In genomic region chr9:79581794-79582193, GRCh38 we compare ENCODE assay signal across 8 cellular contexts. TPM values are rescaled to one million over a fixed set of nuclear protein-coding genes. Genes with fewer than 3 reads are reported as not detected.
DNase-seq lines count a peak whose midpoint lies in the region; ATAC-seq and TF ChIP-seq lines count a peak whose summit lies in the region.

No MANE protein-coding gene starts in this region.

- DNase-seq in AG09309 (ENCODE audit: low read depth) (peak; percentile 74), right lobe of liver (no peak), COLO668 (lab: John Stamatoyannopoulos, UW; ENCODE audit: unreplicated experiment) (no peak), NCI-H2227 (lab: John Stamatoyannopoulos, UW; ENCODE audit: unreplicated experiment) (no peak)
- no peak for DNase-seq in activated naive CD8-positive, alpha-beta T cell treated with anti-CD3 and anti-CD28 coated beads, Interleukin-2, amount 10 ng/mL, durations not matched to agents 7 days and 5 days

- H3K4me2 ChIP-seq in Loucy (ENCODE audit: low read depth, low read length, poor library complexity, severe bottlenecking): peak overlapping the region; percentile 89

- peaks cover 66% of the 10 kb centered on the region for H4K20me1 ChIP-seq in Loucy (ENCODE audit: insufficient read depth, low read length, poor library complexity, severe bottlenecking)

- no peak for TF ChIP-seq POLR2A in right lobe of liver (IDR thresholded peaks at IDR 0.05)

- WGBS in right lobe of liver (ENCODE audit: insufficient coverage, low coverage, low lambda C conversion rate, missing lambda C conversion rate): 35% methylated on average over 3 of the region's 3 CpGs

- ATAC-seq in activated naive CD8-positive, alpha-beta T cell treated with anti-CD3 and anti-CD28 coated beads, Interleukin-2, amount 10 ng/mL, durations not matched to agents 7 days and 5 days (ENCODE audit: low read depth): peak; percentile 50
- ATAC-seq in right lobe of liver (peak in 3 of 4 donors; percentile 30 to 66 (median 31)), GM21723 (IDR thresholded peaks at IDR 0.05; ENCODE audit: unreplicated experiment) (no peak), HG03442 (IDR thresholded peaks at IDR 0.05; ENCODE audit: unreplicated experiment) (no peak)

- POLR2A ChIA-PET in activated naive CD8-positive, alpha-beta T cell treated with anti-CD3 and anti-CD28 coated beads, Interleukin-2, amount 10 ng/mL, durations not matched to agents 7 days and 5 days (lab: Charles Lee): interaction anchor here (5.5 kb wide), 1 partner anchor 10 kb away, joined by 45 read pairs; the partner anchor contains the start of gene TLE4

- no peaks in the 10 kb centered on the region for H3K9me3 Mint-ChIP-seq in activated naive CD8-positive, alpha-beta T cell treated with anti-CD3 and anti-CD28 coated beads, Interleukin-2, amount 10 ng/mL, durations not matched to agents 7 days and 5 days

- H3K4me3 Mint-ChIP-seq in activated naive CD8-positive, alpha-beta T cell treated with anti-CD3 and anti-CD28 coated beads, Interleukin-2, amount 10 ng/mL, durations not matched to agents 7 days and 5 days: peak overlapping the region; percentile 47

- H3K27ac Mint-ChIP-seq in activated naive CD8-positive, alpha-beta T cell treated with anti-CD3 and anti-CD28 coated beads, Interleukin-2, amount 10 ng/mL, durations not matched to agents 7 days and 5 days: peak overlapping the region; percentile 4

- H3K27me3 Mint-ChIP-seq in activated naive CD8-positive, alpha-beta T cell treated with anti-CD3 and anti-CD28 coated beads, Interleukin-2, amount 10 ng/mL, durations not matched to agents 7 days and 5 days: no peaks in the 10 kb centered on the region

- H3K4me1 ChIP-seq in Loucy (ENCODE audit: insufficient read depth, low read length, poor library complexity, severe bottlenecking) (peaks cover 86% of the 10 kb centered on the region), right lobe of liver (no peaks in the 10 kb centered on the region)

- H3K9ac ChIP-seq in Loucy (ENCODE audit: low read depth, low read length, poor library complexity, severe bottlenecking): peak overlapping the region; percentile 16

- no peak for TF ChIP-seq CTCF in AG09309 (IDR thresholded peaks at IDR 0.05; ENCODE audit: control insufficient read depth, insufficient read depth, low read depth, low read length, missing control alignments)
- no peak for TF ChIP-seq CTCF in Loucy (conservative IDR thresholded peaks at IDR 0.05; ENCODE audit: low read length)
- TF ChIP-seq CTCF in right lobe of liver (IDR thresholded peaks at IDR 0.05): no peak

- peaks cover 42% of the 10 kb centered on the region for H3K36me3 Mint-ChIP-seq in activated naive CD8-positive, alpha-beta T cell treated with anti-CD3 and anti-CD28 coated beads, Interleukin-2, amount 10 ng/mL, durations not matched to agents 7 days and 5 days

- H3K36me3 ChIP-seq in Loucy (ENCODE audit: insufficient read depth, low read length) (peaks cover 11% of the 10 kb centered on the region; the same call in 1 of the 2 replicates), right lobe of liver (no peaks in the 10 kb centered on the region)

- H3K9me2 ChIP-seq in Loucy (replicated peaks; ENCODE audit: low read depth, low read length): no peaks in the 10 kb centered on the region

- H2AFZ ChIP-seq in Loucy (ENCODE audit: low read length): no peak overlapping the region

- intact Hi-C loops in right lobe of liver (cut with DNase I): no loop called here

- H3K4me1 Mint-ChIP-seq in activated naive CD8-positive, alpha-beta T cell treated with anti-CD3 and anti-CD28 coated beads, Interleukin-2, amount 10 ng/mL, durations not matched to agents 7 days and 5 days: peaks cover 58% of the 10 kb centered on the region

- H3K9me3 ChIP-seq in Loucy (ENCODE audit: insufficient read depth, low read depth, low read length) (no peaks in the 10 kb centered on the region), right lobe of liver (no peaks in the 10 kb centered on the region)

- H3K27me3 ChIP-seq in Loucy (ENCODE audit: insufficient read depth, low read length, poor library complexity, severe bottlenecking) (no peaks in the 10 kb centered on the region), right lobe of liver (no peaks in the 10 kb centered on the region)

- H3K4me3 ChIP-seq in AG09309 (ENCODE audit: control insufficient read depth, low read depth, low read length) (no peak overlapping the region), Loucy (ENCODE audit: low read length, poor library complexity, severe bottlenecking) (peak overlapping the region; percentile 56), right lobe of liver (no peak overlapping the region)

- H3K79me2 ChIP-seq in Loucy (ENCODE audit: insufficient read depth, low read length): peaks cover 96% of the 10 kb centered on the region

- H3F3A ChIP-seq in Loucy (ENCODE audit: low read depth): no peaks in the 10 kb centered on the region; the same call in 1 of the 2 replicates

- H3K27ac ChIP-seq in right lobe of liver: no peak overlapping the region

RNA-seq across cellular contexts. Expression of gene TLE4, which starts 10.0 kb away (rescaled TPM):
- 10 to 100 TPM; 62.4 to 68.8 TPM for total RNA-seq in activated naive CD8-positive, alpha-beta T cell treated with anti-CD3 and anti-CD28 coated beads, Interleukin-2, amount 10 ng/mL, durations not matched to agents 7 days and 5 days
- 1 to 10 TPM; 2.9 to 8.3 (median 5.7) TPM for total RNA-seq in right lobe of liver

Comparison
In these comparisons a context has a peak if more than half of its experiments do, and no peak if none do; other contexts are left out.
1. ATAC-seq: peak in activated naive CD8-positive, alpha-beta T cell treated with anti-CD3 and anti-CD28 coated beads, Interleukin-2, amount 10 ng/mL, durations not matched to agents 7 days and 5 days (single experiment) and right lobe of liver (3 of 4); none in GM21723 (single experiment) and HG03442 (single experiment).
2. RNA of gene TLE4, which starts 10.0 kb away (total RNA-seq): 62.4 to 68.8 TPM in activated naive CD8-positive, alpha-beta T cell treated with anti-CD3 and anti-CD28 coated beads, Interleukin-2, amount 10 ng/mL, durations not matched to agents 7 days and 5 days; 2.9 to 8.3 TPM in right lobe of liver; every median in the first group is over 4 times any median in the second.